20 cellular contexts compared by ENCODE assay signal in the genomic region with DNA sequence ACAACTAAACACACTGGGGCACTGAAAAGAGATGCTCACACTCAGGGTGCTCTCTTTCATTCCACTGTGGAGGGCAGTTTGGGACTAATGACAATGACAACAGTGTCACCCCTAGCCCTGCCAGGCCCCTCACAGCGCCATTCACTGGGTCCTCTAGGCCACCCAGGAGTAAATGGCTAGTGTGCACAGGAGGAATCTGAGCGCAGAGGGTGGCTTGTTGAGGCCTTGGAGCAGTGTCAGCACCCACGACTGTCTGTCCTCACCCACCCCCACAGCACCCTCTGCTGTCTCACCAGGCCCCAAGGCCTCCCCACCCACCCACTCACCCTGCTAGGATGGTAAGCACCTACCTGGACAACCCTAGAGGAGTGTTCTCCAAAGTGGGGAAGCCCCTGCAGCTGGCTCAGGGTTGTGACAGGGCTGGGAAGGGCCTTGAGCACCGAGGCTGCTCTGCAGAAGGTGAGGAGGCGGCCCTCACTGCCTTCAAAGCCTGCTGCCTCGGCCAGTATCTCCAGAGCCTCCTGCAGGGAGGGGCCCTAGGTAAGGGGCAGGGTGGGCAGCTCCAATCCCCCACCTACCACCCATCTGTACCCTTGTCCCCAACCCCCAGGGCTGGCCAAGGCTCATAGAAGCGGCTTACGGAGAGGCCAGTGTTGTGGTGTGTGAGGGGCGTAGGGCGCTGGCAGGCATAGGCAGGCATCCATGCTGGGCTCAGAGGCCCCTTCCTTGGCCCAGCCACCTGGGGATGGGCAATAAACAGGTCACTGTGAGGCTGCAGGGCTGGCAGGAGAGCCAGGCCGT. TPM values are rescaled to one million over a fixed set of nuclear protein-coding genes. Genes with fewer than 3 reads are reported as not detected.
DNase-seq lines count a peak whose midpoint lies in the region; ATAC-seq and TF ChIP-seq lines count a peak whose summit lies in the region.
"Had no signal": no experiment of that assay in that cellular context is flagged by ENCODE, and none has a peak within 500 bp of the region (broad histone marks: within the 10 kb centered on the region; RNA-seq: fewer than 3 reads in every experiment).

No MANE protein-coding gene starts in this region.

- H3K4me3 Mint-ChIP-seq in activated CD8-positive, alpha-beta T cell treated with anti-CD3 and anti-CD28 coated beads for 36 hours = no peak overlapping the region
- H3K4me3 Mint-ChIP-seq in activated CD8-positive, alpha-beta T cell treated with anti-CD3 and anti-CD28 coated beads, Interleukin-2, amount 10 ng/mL, durations not matched to agents 7 days and 5 days = no peak overlapping the region
- H3K4me3 Mint-ChIP-seq in glutamatergic neuron (ENCODE audit: unreplicated experiment) (no peak overlapping the region), T-cell (no peak overlapping the region)

- H3K9me3 Mint-ChIP-seq in activated CD8-positive, alpha-beta T cell treated with anti-CD3 and anti-CD28 coated beads for 36 hours = no peaks in the 10 kb centered on the region
- no peaks in the 10 kb centered on the region for H3K9me3 Mint-ChIP-seq in activated CD8-positive, alpha-beta T cell treated with anti-CD3 and anti-CD28 coated beads, Interleukin-2, amount 10 ng/mL, durations not matched to agents 7 days and 5 days (ENCODE audit: insufficient read depth)
- H3K9me3 Mint-ChIP-seq in glutamatergic neuron (ENCODE audit: unreplicated experiment) = peaks cover 9% of the 10 kb centered on the region
- H3K9me3 Mint-ChIP-seq in T-cell = no peaks in the 10 kb centered on the region

- H3K4me3 ChIP-seq in skeletal muscle tissue (ENCODE audit: low read length in 3 of 3) = no peak overlapping the region
- H3K4me3 ChIP-seq: breast epithelium, left lung had no signal

- H3K36me3 Mint-ChIP-seq in activated CD8-positive, alpha-beta T cell treated with anti-CD3 and anti-CD28 coated beads for 36 hours (ENCODE audit: low read depth) = peaks cover 46% of the 10 kb centered on the region
- H3K36me3 Mint-ChIP-seq in activated CD8-positive, alpha-beta T cell treated with anti-CD3 and anti-CD28 coated beads, Interleukin-2, amount 10 ng/mL, durations not matched to agents 7 days and 5 days (ENCODE audit: low read depth) = peaks cover 51% of the 10 kb centered on the region
- peaks cover 6% of the 10 kb centered on the region for H3K36me3 Mint-ChIP-seq in glutamatergic neuron (ENCODE audit: unreplicated experiment)
- H3K36me3 Mint-ChIP-seq in T-cell = peaks cover 20% of the 10 kb centered on the region

- no peaks in the 10 kb centered on the region for H3K27me3 Mint-ChIP-seq in activated CD8-positive, alpha-beta T cell treated with anti-CD3 and anti-CD28 coated beads for 36 hours
- H3K27me3 Mint-ChIP-seq in activated CD8-positive, alpha-beta T cell treated with anti-CD3 and anti-CD28 coated beads, Interleukin-2, amount 10 ng/mL, durations not matched to agents 7 days and 5 days (ENCODE audit: low read depth) = no peaks in the 10 kb centered on the region
- H3K27me3 Mint-ChIP-seq in glutamatergic neuron (ENCODE audit: unreplicated experiment) (peaks cover 6% of the 10 kb centered on the region), T-cell (no peaks in the 10 kb centered on the region)

- H3K9ac ChIP-seq in skeletal muscle tissue (ENCODE audit: low read depth in 1 of 3, low read length in 3 of 3) = peak overlapping the region; percentile 7 to 90 (median 45)

- H3K9me3 ChIP-seq in KOPT-K1 (ENCODE audit: insufficient read depth, low read length, poor library complexity, severe bottlenecking) = no peaks in the 10 kb centered on the region
- H3K9me3 ChIP-seq in skeletal muscle tissue (ENCODE audit: control insufficient read depth in 3 of 3, low read length in 3 of 3) = no peaks in the 10 kb centered on the region
- H3K9me3 ChIP-seq: breast epithelium, left lung had no signal

- peak; percentile 55 for DNase-seq in activated CD8-positive, alpha-beta T cell treated with anti-CD3 and anti-CD28 coated beads for 36 hours
- DNase-seq in activated CD8-positive, alpha-beta T cell treated with anti-CD3 and anti-CD28 coated beads, Interleukin-2, amount 10 ng/mL, durations not matched to agents 7 days and 5 days = no peak
- DNase-seq in glutamatergic neuron (peak; percentile 6), T-cell (no peak), pons (ENCODE audit: low spot score) (no peak)
- DNase-seq: activated CD4-positive, alpha-beta T cell treated with anti-CD3 and anti-CD28 coated beads for 4 hours; DMS153; NCI-H526; stimulated activated CD4-positive, alpha-beta T cell treated with anti-CD3 and anti-CD28 coated beads, Interleukin-2, amount 100 ng/mL, for 48 hours; T1000 had no signal

- H3K27ac ChIP-seq in KOPT-K1 (ENCODE audit: low read depth, low read length, poor library complexity, severe bottlenecking) (peak overlapping the region; percentile 100), skeletal muscle tissue (ENCODE audit: low read depth, low read length) (peak overlapping the region; percentile 69)
- H3K27ac ChIP-seq: breast epithelium, C4-2B, epithelial cell of prostate, left lung had no signal

- H3K4me1 Mint-ChIP-seq in activated CD8-positive, alpha-beta T cell treated with anti-CD3 and anti-CD28 coated beads for 36 hours (ENCODE audit: low read depth) = peaks cover 48% of the 10 kb centered on the region
- peaks cover 59% of the 10 kb centered on the region for H3K4me1 Mint-ChIP-seq in activated CD8-positive, alpha-beta T cell treated with anti-CD3 and anti-CD28 coated beads, Interleukin-2, amount 10 ng/mL, durations not matched to agents 7 days and 5 days (ENCODE audit: low read depth)
- H3K4me1 Mint-ChIP-seq in glutamatergic neuron (ENCODE audit: low read depth, unreplicated experiment) = peaks cover 5% of the 10 kb centered on the region
- H3K4me1 Mint-ChIP-seq in T-cell = peaks cover 32 to 42% (median 33%) of the 10 kb centered on the region in 3 donors

- H3K4me1 ChIP-seq in skeletal muscle tissue (ENCODE audit: control insufficient read depth in 3 of 3, insufficient read depth in 3 of 3, low read length in 3 of 3) = peaks cover 57 to 69% (median 59%) of the 10 kb centered on the region in 3 donors
- H3K4me1 ChIP-seq: breast epithelium had no signal

- no peak for TF ChIP-seq CTCF in activated CD8-positive, alpha-beta T cell treated with anti-CD3 and anti-CD28 coated beads for 36 hours (IDR thresholded peaks at IDR 0.05)
- TF ChIP-seq CTCF in glutamatergic neuron (IDR thresholded peaks at IDR 0.05; ENCODE audit: partially characterized antibody, unreplicated experiment) = no peak

- H3K27me3 ChIP-seq in skeletal muscle tissue (ENCODE audit: control insufficient read depth in 3 of 3, insufficient read depth in 3 of 3, low read length in 3 of 3) = no peaks in the 10 kb centered on the region
- H3K27me3 ChIP-seq: breast epithelium, left lung had no signal

- POLR2A ChIA-PET in activated CD8-positive, alpha-beta T cell treated with anti-CD3 and anti-CD28 coated beads for 36 hours (lab: Charles Lee) = interaction anchor here (0.6 to 8.2 kb wide), 2 partner anchors 13 to 655 kb away, joined by 4 to 79 read pairs; a partner anchor contains a TSS
- POLR2A ChIA-PET in activated CD8-positive, alpha-beta T cell treated with anti-CD3 and anti-CD28 coated beads, Interleukin-2, amount 10 ng/mL, durations not matched to agents 7 days and 5 days (lab: Charles Lee) = interaction anchor here (4.3 kb wide), 1 partner anchor 14 kb away, joined by 17 read pairs; a partner anchor contains a TSS
- POLR2A ChIA-PET in T-cell (lab: Charles Lee) = no interaction called here

- no peak for ATAC-seq in activated CD8-positive, alpha-beta T cell treated with anti-CD3 and anti-CD28 coated beads for 36 hours
- ATAC-seq in activated CD8-positive, alpha-beta T cell treated with anti-CD3 and anti-CD28 coated beads, Interleukin-2, amount 10 ng/mL, durations not matched to agents 7 days and 5 days = no peak
- no peak for ATAC-seq in T-cell (replicated peaks in 1 of 4)
- ATAC-seq in GM21786 (IDR thresholded peaks at IDR 0.05; ENCODE audit: unreplicated experiment) = no peak
- ATAC-seq: left lung had no signal

- CTCF ChIA-PET in activated CD8-positive, alpha-beta T cell treated with anti-CD3 and anti-CD28 coated beads for 36 hours (lab: Charles Lee) = interaction anchor here (0.5 kb wide), 1 partner anchor 746 kb away, joined by 3 read pairs; no protein-coding TSS in a partner anchor
- CTCF ChIA-PET in activated CD8-positive, alpha-beta T cell treated with anti-CD3 and anti-CD28 coated beads, Interleukin-2, amount 10 ng/mL, durations not matched to agents 7 days and 5 days (lab: Charles Lee) = interaction anchor here (2.1 kb wide), 1 partner anchor 19 kb away, joined by 18 read pairs; no protein-coding TSS in a partner anchor
- CTCF ChIA-PET in T-cell (lab: Charles Lee) = no interaction called here

- H3K36me3 ChIP-seq in KOPT-K1 (ENCODE audit: insufficient read depth, low read length) = peaks cover 67% of the 10 kb centered on the region
- peaks cover 38 to 50% (median 47%) of the 10 kb centered on the region in 3 donors for H3K36me3 ChIP-seq in skeletal muscle tissue (ENCODE audit: control insufficient read depth in 3 of 3, insufficient read depth in 3 of 3, low read length in 3 of 3)
- H3K36me3 ChIP-seq: breast epithelium had no signal

- peak overlapping the region; percentile 87 for H3K27ac Mint-ChIP-seq in activated CD8-positive, alpha-beta T cell treated with anti-CD3 and anti-CD28 coated beads for 36 hours
- H3K27ac Mint-ChIP-seq in activated CD8-positive, alpha-beta T cell treated with anti-CD3 and anti-CD28 coated beads, Interleukin-2, amount 10 ng/mL, durations not matched to agents 7 days and 5 days = no peak overlapping the region
- no peak overlapping the region for H3K27ac Mint-ChIP-seq in glutamatergic neuron (ENCODE audit: unreplicated experiment)
- no peak overlapping the region for H3K27ac Mint-ChIP-seq in T-cell

- intact Hi-C loops in activated CD8-positive, alpha-beta T cell treated with anti-CD3 and anti-CD28 coated beads for 36 hours (cut with micrococcal nuclease) = no loop called here

RNA-seq across cellular contexts. Expression of a gene that starts 2.9 kb away (rescaled TPM):
- 10 to 100 TPM; 35.4 to 37.2 TPM for total RNA-seq in activated CD8-positive, alpha-beta T cell treated with anti-CD3 and anti-CD28 coated beads for 36 hours
- 10 to 100 TPM; 37.3 to 37.9 TPM for total RNA-seq in activated CD8-positive, alpha-beta T cell treated with anti-CD3 and anti-CD28 coated beads, Interleukin-2, amount 10 ng/mL, durations not matched to agents 7 days and 5 days
- total RNA-seq in glutamatergic neuron (ENCODE audit: unreplicated experiment) (28.8 TPM), skeletal muscle tissue (12.5 TPM), T-cell (10 to 100 TPM; 39.5 to 81.9 (median 70.7) TPM)

RNA-seq across cellular contexts. Expression of a gene that starts 14.1 kb away (rescaled TPM):
- under 1 TPM in 1 of 2 experiments, not detected in 1; 0.49 TPM for total RNA-seq in activated CD8-positive, alpha-beta T cell treated with anti-CD3 and anti-CD28 coated beads for 36 hours
- total RNA-seq in activated CD8-positive, alpha-beta T cell treated with anti-CD3 and anti-CD28 coated beads, Interleukin-2, amount 10 ng/mL, durations not matched to agents 7 days and 5 days = under 1 TPM; 0.34 to 0.68 TPM
- total RNA-seq in glutamatergic neuron (ENCODE audit: unreplicated experiment) (13.3 TPM), skeletal muscle tissue (618 TPM), T-cell (1 to 10 TPM; 1.1 to 2.9 (median 1.7) TPM)
- total RNA-seq: dermis microvascular lymphatic vessel endothelial cell, HT1080, SK-MEL-5 had no signal

RNA-seq across cellular contexts. Expression of a gene that starts 24.7 kb away (rescaled TPM):
- 10 to 100 TPM; 29.1 to 30.4 TPM for total RNA-seq in activated CD8-positive, alpha-beta T cell treated with anti-CD3 and anti-CD28 coated beads for 36 hours
- total RNA-seq in activated CD8-positive, alpha-beta T cell treated with anti-CD3 and anti-CD28 coated beads, Interleukin-2, amount 10 ng/mL, durations not matched to agents 7 days and 5 days = 10 to 100 TPM; 13.0 to 15.7 TPM
- total RNA-seq in glutamatergic neuron (ENCODE audit: unreplicated experiment) (35.4 TPM), skeletal muscle tissue (32.4 TPM), T-cell (10 to 100 TPM; 18.1 to 28.4 (median 23.1) TPM)
- total RNA-seq: HT1080, SK-MEL-5 had no signal

RNA-seq across cellular contexts. Expression of a gene that starts 34.9 kb away (rescaled TPM):
- 100 to 1,000 TPM; 108 to 110 TPM for total RNA-seq in activated CD8-positive, alpha-beta T cell treated with anti-CD3 and anti-CD28 coated beads for 36 hours
- 100 to 1,000 TPM; 165 to 166 TPM for total RNA-seq in activated CD8-positive, alpha-beta T cell treated with anti-CD3 and anti-CD28 coated beads, Interleukin-2, amount 10 ng/mL, durations not matched to agents 7 days and 5 days
- total RNA-seq in glutamatergic neuron (ENCODE audit: unreplicated experiment) (154 TPM), skeletal muscle tissue (41.2 TPM), T-cell (100 to 1,000 TPM; 101 to 188 (median 156) TPM)

RNA-seq across cellular contexts. Expression of a gene that starts 43.9 kb away (rescaled TPM):
- total RNA-seq in activated CD8-positive, alpha-beta T cell treated with anti-CD3 and anti-CD28 coated beads for 36 hours = 100 to 1,000 TPM; 243 to 251 TPM
- 100 to 1,000 TPM; 134 to 135 TPM for total RNA-seq in activated CD8-positive, alpha-beta T cell treated with anti-CD3 and anti-CD28 coated beads, Interleukin-2, amount 10 ng/mL, durations not matched to agents 7 days and 5 days
- total RNA-seq in glutamatergic neuron (ENCODE audit: unreplicated experiment) = 71.2 TPM
- total RNA-seq in skeletal muscle tissue = 64.7 TPM
- total RNA-seq in T-cell = 10 to 100 TPM; 53.4 to 85.1 (median 72.6) TPM

Comparison
In these comparisons a context has a peak if more than half of its experiments do, and no peak if none do; other contexts are left out.
1. DNase-seq: peak in activated CD8-positive, alpha-beta T cell treated with anti-CD3 and anti-CD28 coated beads for 36 hours (single experiment) and glutamatergic neuron (single experiment); none in activated CD8-positive, alpha-beta T cell treated with anti-CD3 and anti-CD28 coated beads, Interleukin-2, amount 10 ng/mL, durations not matched to agents 7 days and 5 days (single experiment), T-cell (0 of 34) and pons (single experiment).
2. RNA of a gene that starts 14.1 kb away (total RNA-seq): 618 TPM in skeletal muscle tissue (single experiment); 13.3 TPM in glutamatergic neuron (single experiment), 1.1 to 2.9 TPM in T-cell, 0.34 to 0.68 TPM in activated CD8-positive, alpha-beta T cell treated with anti-CD3 and anti-CD28 coated beads, Interleukin-2, amount 10 ng/mL, durations not matched to agents 7 days and 5 days and 0.49 TPM in activated CD8-positive, alpha-beta T cell treated with anti-CD3 and anti-CD28 coated beads for 36 hours; every median in the first group is over 10 times any median in the second.
3. CTCF ChIA-PET loops: an anchor here in activated CD8-positive, alpha-beta T cell treated with anti-CD3 and anti-CD28 coated beads for 36 hours (0.5 kb wide) and activated CD8-positive, alpha-beta T cell treated with anti-CD3 and anti-CD28 coated beads, Interleukin-2, amount 10 ng/mL, durations not matched to agents 7 days and 5 days (2.1 kb wide); none called in T-cell.
4. POLR2A ChIA-PET loops: an anchor here in activated CD8-positive, alpha-beta T cell treated with anti-CD3 and anti-CD28 coated beads for 36 hours (0.6 to 8.2 kb wide) and activated CD8-positive, alpha-beta T cell treated with anti-CD3 and anti-CD28 coated beads, Interleukin-2, amount 10 ng/mL, durations not matched to agents 7 days and 5 days (4.3 kb wide); none called in T-cell.